ENCODE assay signal across 1 cellular context in genomic region chr15:90300988-90301715, GRCh38.
TF ChIP-seq lines count a peak whose summit lies in the region.

No MANE protein-coding gene starts in this region.

TF ChIP-seq in HepG2, 621 proteins besides CTCF, POLR2A, EP300 and RAD21 (continued from another document and continues in another):
- TF ChIP-seq ZNF777 (CRISPR knock-in tag; IDR thresholded peaks at IDR 0.05) (0 out of 2 replicates have a peak, but pooled peaks have one; percentile 18), SIX4 (CRISPR knock-in tag; IDR thresholded peaks at IDR 0.05) (no peak), ZIK1 (CRISPR knock-in tag; IDR thresholded peaks at IDR 0.05; ENCODE audit: borderline replicate concordance, low read depth) (no peak), ZBTB7B (CRISPR knock-in tag; IDR thresholded peaks at IDR 0.05) (peak; percentile 14; the same call in 1 of the 2 replicates), HNF1B (CRISPR knock-in tag; IDR thresholded peaks at IDR 0.05) (0 out of 2 replicates have a peak, but pooled peaks have one; percentile 34), CCAR2 (optimal IDR thresholded peaks at IDR 0.05; ENCODE audit: low read depth, low read length) (no peak), JUND (CRISPR knock-in tag; IDR thresholded peaks at IDR 0.05) (0 out of 2 replicates have a peak, but pooled peaks have one; percentile 18), SAP130 (CRISPR knock-in tag; IDR thresholded peaks at IDR 0.05; ENCODE audit: low read depth) (peak; percentile 21; the same call in 1 of the 2 replicates), SNAPC4 (CRISPR knock-in tag; IDR thresholded peaks at IDR 0.05) (no peak), ISX (CRISPR knock-in tag; conservative IDR thresholded peaks at IDR 0.05) (no peak), SYNCRIP (IDR thresholded peaks at IDR 0.05; ENCODE audit: insufficient read depth, low read depth, low read length) (no peak), RXRB (CRISPR knock-in tag; IDR thresholded peaks at IDR 0.05; ENCODE audit: borderline replicate concordance) (no peak; the same call in 1 of the 2 replicates), ZSCAN25 (CRISPR knock-in tag; IDR thresholded peaks at IDR 0.05) (no peak), ATF7-NPFF (CRISPR knock-in tag; IDR thresholded peaks at IDR 0.05; ENCODE audit: low read depth) (0 out of 2 replicates have a peak, but pooled peaks have one; percentile 42), NFATC3 (CRISPR knock-in tag; IDR thresholded peaks at IDR 0.05) (no peak), EED (CRISPR knock-in tag; IDR thresholded peaks at IDR 0.05) (peak; percentile 61; the same call in 1 of the 2 replicates), THAP8 (CRISPR knock-in tag; IDR thresholded peaks at IDR 0.05; ENCODE audit: borderline replicate concordance) (no peak), ZMYM2 (CRISPR knock-in tag; IDR thresholded peaks at IDR 0.05) (no peak), NFE2L2 (IDR thresholded peaks at IDR 0.05; ENCODE audit: low read length) (no peak), BORCS8-MEF2B (CRISPR knock-in tag; IDR thresholded peaks at IDR 0.05) (0 out of 2 replicates have a peak, but pooled peaks have one; percentile 60), ZNF281 (CRISPR knock-in tag; IDR thresholded peaks at IDR 0.05; ENCODE audit: borderline replicate concordance) (no peak), BHLHE40 (IDR thresholded peaks at IDR 0.05; ENCODE audit: low read length) (no peak), ZSCAN31 (CRISPR knock-in tag; IDR thresholded peaks at IDR 0.05; ENCODE audit: low read depth) (0 out of 2 replicates have a peak, but pooled peaks have one; percentile 54), ZNF251 (CRISPR knock-in tag; IDR thresholded peaks at IDR 0.05) (no peak), JARID2 (CRISPR knock-in tag; IDR thresholded peaks at IDR 0.05; ENCODE audit: insufficient replicate concordance) (no peak), RELA (CRISPR knock-in tag; IDR thresholded peaks at IDR 0.05) (peak; percentile 59; the same call in 1 of the 2 replicates), ZNF333 (CRISPR knock-in tag; IDR thresholded peaks at IDR 0.05; ENCODE audit: borderline replicate concordance) (0 out of 2 replicates have a peak, but pooled peaks have one; percentile 36), ZMYM3 (CRISPR knock-in tag; IDR thresholded peaks at IDR 0.05) (no peak), ZNF746 (CRISPR knock-in tag; IDR thresholded peaks at IDR 0.05) (no peak), PHF21A (CRISPR knock-in tag; IDR thresholded peaks at IDR 0.05) (no peak), MED1 (CRISPR knock-in tag; IDR thresholded peaks at IDR 0.05) (no peak), MIXL1 (CRISPR knock-in tag; IDR thresholded peaks at IDR 0.05) (no peak), RARA (CRISPR knock-in tag; IDR thresholded peaks at IDR 0.05) (peak; percentile 84), ZSCAN22 (CRISPR knock-in tag; IDR thresholded peaks at IDR 0.05) (no peak), AGO1 (IDR thresholded peaks at IDR 0.05; ENCODE audit: low read depth, low read length, poor library complexity, severe bottlenecking) (no peak), ZXDC (CRISPR knock-in tag; IDR thresholded peaks at IDR 0.05) (no peak), MYC (CRISPR knock-in tag; IDR thresholded peaks at IDR 0.05; ENCODE audit: borderline replicate concordance) (peak; percentile 26; the same call in 1 of the 2 replicates), NKX3-1 (CRISPR knock-in tag; IDR thresholded peaks at IDR 0.05) (no peak)
- TF ChIP-seq, protein P1, sequence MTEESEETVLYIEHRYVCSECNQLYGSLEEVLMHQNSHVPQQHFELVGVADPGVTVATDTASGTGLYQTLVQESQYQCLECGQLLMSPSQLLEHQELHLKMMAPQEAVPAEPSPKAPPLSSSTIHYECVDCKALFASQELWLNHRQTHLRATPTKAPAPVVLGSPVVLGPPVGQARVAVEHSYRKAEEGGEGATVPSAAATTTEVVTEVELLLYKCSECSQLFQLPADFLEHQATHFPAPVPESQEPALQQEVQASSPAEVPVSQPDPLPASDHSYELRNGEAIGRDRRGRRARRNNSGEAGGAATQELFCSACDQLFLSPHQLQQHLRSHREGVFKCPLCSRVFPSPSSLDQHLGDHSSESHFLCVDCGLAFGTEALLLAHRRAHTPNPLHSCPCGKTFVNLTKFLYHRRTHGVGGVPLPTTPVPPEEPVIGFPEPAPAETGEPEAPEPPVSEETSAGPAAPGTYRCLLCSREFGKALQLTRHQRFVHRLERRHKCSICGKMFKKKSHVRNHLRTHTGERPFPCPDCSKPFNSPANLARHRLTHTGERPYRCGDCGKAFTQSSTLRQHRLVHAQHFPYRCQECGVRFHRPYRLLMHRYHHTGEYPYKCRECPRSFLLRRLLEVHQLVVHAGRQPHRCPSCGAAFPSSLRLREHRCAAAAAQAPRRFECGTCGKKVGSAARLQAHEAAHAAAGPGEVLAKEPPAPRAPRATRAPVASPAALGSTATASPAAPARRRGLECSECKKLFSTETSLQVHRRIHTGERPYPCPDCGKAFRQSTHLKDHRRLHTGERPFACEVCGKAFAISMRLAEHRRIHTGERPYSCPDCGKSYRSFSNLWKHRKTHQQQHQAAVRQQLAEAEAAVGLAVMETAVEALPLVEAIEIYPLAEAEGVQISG (CRISPR knock-in tag; IDR thresholded peaks at IDR 0.05): peak; percentile 60
- TF ChIP-seq, protein P2, sequence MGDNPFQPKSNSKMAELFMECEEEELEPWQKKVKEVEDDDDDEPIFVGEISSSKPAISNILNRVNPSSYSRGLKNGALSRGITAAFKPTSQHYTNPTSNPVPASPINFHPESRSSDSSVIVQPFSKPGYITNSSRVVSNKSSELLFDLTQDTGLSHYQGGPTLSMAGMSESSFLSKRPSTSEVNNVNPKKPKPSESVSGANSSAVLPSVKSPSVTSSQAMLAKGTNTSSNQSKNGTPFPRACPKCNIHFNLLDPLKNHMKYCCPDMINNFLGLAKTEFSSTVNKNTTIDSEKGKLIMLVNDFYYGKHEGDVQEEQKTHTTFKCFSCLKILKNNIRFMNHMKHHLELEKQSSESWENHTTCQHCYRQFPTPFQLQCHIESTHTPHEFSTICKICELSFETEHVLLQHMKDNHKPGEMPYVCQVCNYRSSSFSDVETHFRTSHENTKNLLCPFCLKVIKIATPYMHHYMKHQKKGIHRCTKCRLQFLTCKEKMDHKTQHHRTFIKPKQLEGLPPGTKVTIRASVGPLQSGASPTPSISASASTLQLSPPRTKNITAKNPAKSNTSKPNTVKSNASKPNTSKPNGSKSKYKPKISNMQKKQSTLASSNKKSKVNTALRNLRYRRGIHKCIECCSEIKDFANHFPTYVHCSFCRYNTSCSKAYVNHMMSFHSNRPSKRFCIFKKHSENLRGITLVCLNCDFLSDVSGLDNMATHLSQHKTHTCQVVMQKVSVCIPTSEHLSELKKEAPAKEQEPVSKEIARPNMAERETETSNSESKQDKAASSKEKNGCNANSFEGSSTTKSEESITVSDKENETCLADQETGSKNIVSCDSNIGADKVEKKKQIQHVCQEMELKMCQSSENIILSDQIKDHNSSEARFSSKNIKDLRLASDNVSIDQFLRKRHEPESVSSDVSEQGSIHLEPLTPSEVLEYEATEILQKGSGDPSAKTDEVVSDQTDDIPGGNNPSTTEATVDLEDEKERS (CRISPR knock-in tag; IDR thresholded peaks at IDR 0.05): 0 out of 2 replicates have a peak, but pooled peaks have one; percentile 40
- TF ChIP-seq, protein P3, sequence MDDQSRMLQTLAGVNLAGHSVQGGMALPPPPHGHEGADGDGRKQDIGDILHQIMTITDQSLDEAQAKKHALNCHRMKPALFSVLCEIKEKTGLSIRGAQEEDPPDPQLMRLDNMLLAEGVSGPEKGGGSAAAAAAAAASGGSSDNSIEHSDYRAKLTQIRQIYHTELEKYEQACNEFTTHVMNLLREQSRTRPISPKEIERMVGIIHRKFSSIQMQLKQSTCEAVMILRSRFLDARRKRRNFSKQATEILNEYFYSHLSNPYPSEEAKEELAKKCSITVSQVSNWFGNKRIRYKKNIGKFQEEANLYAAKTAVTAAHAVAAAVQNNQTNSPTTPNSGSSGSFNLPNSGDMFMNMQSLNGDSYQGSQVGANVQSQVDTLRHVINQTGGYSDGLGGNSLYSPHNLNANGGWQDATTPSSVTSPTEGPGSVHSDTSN (CRISPR knock-in tag; IDR thresholded peaks at IDR 0.05; ENCODE audit: borderline replicate concordance): no peak
